ENCODE assay signal across 18 cellular contexts in genomic region chr9:16153221-16153620, GRCh38.
"Had no signal": no experiment of that assay in that cellular context is flagged by ENCODE, and none has a peak within 500 bp of the region (broad histone marks: within the 10 kb centered on the region; RNA-seq: fewer than 3 reads in every experiment).

No MANE protein-coding gene starts in this region.

- H3K27ac ChIP-seq: parathyroid adenoma, prostate gland, right lobe of liver, spleen, testis, tibial nerve had no signal

- DNase-seq: cerebellar nuclear complex; erythroblast; heart left ventricle; hypothalamus; kidney glomerular epithelial cell; mucosa of descending colon; natural killer cell; right lobe of liver; spleen; stimulated activated CD4-positive, alpha-beta T cell treated with anti-CD3 and anti-CD28 coated beads, Interleukin-15, amount 100 ng/mL, for 24 hours; stimulated activated CD4-positive, alpha-beta T cell treated with anti-CD3 and anti-CD28 coated beads, Interleukin-1b, Interleukin-23, amount 100 ng/mL, for 48 hours; stimulated activated CD4-positive, alpha-beta T cell treated with anti-CD3 and anti-CD28 coated beads, Interleukin-4, amount 100 ng/mL, for 24 hours; testis had no signal

- H3K4me1 ChIP-seq: parathyroid adenoma, prostate gland, testis had no signal

- H3K36me3 ChIP-seq: heart left ventricle, prostate gland, right lobe of liver, spleen, tibial nerve had no signal

- H3K4me1 Mint-ChIP-seq: stimulated activated memory B cell treated with anti-CD40 and anti-IgM and Interleukin-4, amounts not matched to agents 10 μg/mL and 1 μg/mL and 100 μg/mL, for 72 hours had no signal

- H3K9me3 Mint-ChIP-seq: dendritic cell treated with granulocyte-macrophage colony-stimulating factor and Interleukin-4, amounts not matched to agents 40 ng/mL and 50 ng/mL, for 4 days; natural killer cell had no signal

- ATAC-seq: heart left ventricle; mucosa of descending colon; right lobe of liver; stimulated activated memory B cell treated with anti-CD40 and anti-IgM and Interleukin-4, amounts not matched to agents 10 μg/mL and 1 μg/mL and 100 μg/mL, for 72 hours had no signal

- H3K9me3 ChIP-seq: mucosa of descending colon, prostate gland, right lobe of liver, spleen, testis, tibial nerve had no signal

- H3K36me3 Mint-ChIP-seq: natural killer cell; stimulated activated memory B cell treated with anti-CD40 and anti-IgM and Interleukin-4, amounts not matched to agents 10 μg/mL and 1 μg/mL and 100 μg/mL, for 72 hours had no signal

- H2AFZ ChIP-seq: parathyroid adenoma had no signal

- H3K4me3 Mint-ChIP-seq: dendritic cell treated with granulocyte-macrophage colony-stimulating factor and Interleukin-4, amounts not matched to agents 40 ng/mL and 50 ng/mL, for 4 days; natural killer cell; stimulated activated memory B cell treated with anti-CD40 and anti-IgM and Interleukin-4, amounts not matched to agents 10 μg/mL and 1 μg/mL and 100 μg/mL, for 72 hours had no signal

- H3K79me2 ChIP-seq: parathyroid adenoma had no signal

- H3K4me3 ChIP-seq: heart left ventricle, mucosa of descending colon, prostate gland, right lobe of liver, spleen, testis, tibial nerve had no signal

- H3K27me3 ChIP-seq: right lobe of liver, testis, tibial nerve had no signal

- H3K9ac ChIP-seq: parathyroid adenoma had no signal

- H3K27ac Mint-ChIP-seq: dendritic cell treated with granulocyte-macrophage colony-stimulating factor and Interleukin-4, amounts not matched to agents 40 ng/mL and 50 ng/mL, for 4 days; natural killer cell; stimulated activated memory B cell treated with anti-CD40 and anti-IgM and Interleukin-4, amounts not matched to agents 10 μg/mL and 1 μg/mL and 100 μg/mL, for 72 hours had no signal
